ENCODE assay signal across 30 cellular contexts in the genomic region with DNA sequence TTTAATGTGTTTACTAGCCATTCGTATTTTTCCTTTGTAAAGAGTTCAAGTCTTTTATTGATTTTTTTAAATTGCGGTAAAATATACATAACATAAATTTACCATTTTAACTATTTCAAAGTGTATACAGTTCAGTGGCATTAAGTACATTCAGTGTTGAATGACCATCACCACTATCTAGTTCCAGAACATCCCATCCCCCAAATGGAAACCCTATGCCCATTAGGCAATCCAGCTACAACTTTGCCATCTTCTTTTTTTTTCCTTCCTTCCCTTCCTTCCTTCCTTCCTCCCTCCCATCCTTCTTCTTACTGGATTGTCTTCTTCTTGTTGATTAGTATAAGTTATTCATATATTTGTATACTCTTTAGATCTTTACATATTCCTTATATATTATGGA. TPM values are rescaled to one million over a fixed set of nuclear protein-coding genes. Genes with fewer than 3 reads are reported as not detected.
"Had no signal": no experiment of that assay in that cellular context is flagged by ENCODE, and none has a peak within 500 bp of the region (broad histone marks: within the 10 kb centered on the region; RNA-seq: fewer than 3 reads in every experiment).

No MANE protein-coding gene starts in this region.

- H3K36me3 Mint-ChIP-seq: natural killer cell; neural progenitor cell; stimulated activated effector memory CD8-positive, alpha-beta T cell treated with anti-CD3 and anti-CD28 coated beads, Interleukin-12 subunit alpha, Interleukin-12 subunit beta, amount 100 ng/mL, for 72 hours; stimulated activated naive B cell treated with anti-CD40 and anti-IgM and Interleukin-4, amounts not matched to agents 10 μg/mL and 1 μg/mL and 100 μg/mL, for 72 hours had no signal

- H3K4me1 ChIP-seq: parathyroid adenoma, right lobe of liver, sigmoid colon had no signal

- H3K36me3 ChIP-seq: neural progenitor cell, ovary had no signal

- H3K27ac ChIP-seq: neural progenitor cell, ovary, parathyroid adenoma, psoas muscle, right lobe of liver, sigmoid colon, stomach, thoracic aorta, thyroid gland, tibial nerve, upper lobe of left lung, vagina had no signal

- H3K27me3 ChIP-seq: neural progenitor cell, ovary, right lobe of liver, sigmoid colon, stomach, thyroid gland, tibial nerve, upper lobe of left lung, vagina had no signal

- H3K27me3 Mint-ChIP-seq: progenitor cell of endocrine pancreas; stimulated activated naive CD8-positive, alpha-beta T cell treated with anti-CD3 and anti-CD28 coated beads, Interleukin-15, Interleukin-2, amounts not matched to agents 100 ng/mL and 50 ng/mL, for 24 hours had no signal

- DNase-seq: natural killer cell; occipital lobe; ovary; psoas muscle; right lobe of liver; sigmoid colon; small intestine; stimulated activated CD4-positive, alpha-beta T cell treated with anti-CD3 and anti-CD28 coated beads, Interleukin-15, amount 100 ng/mL, for 24 hours; stimulated activated CD4-positive, alpha-beta T cell treated with anti-CD3 and anti-CD28 coated beads, Interleukin-2, amount 100 ng/mL, for 24 hours; stimulated activated CD4-positive, alpha-beta T cell treated with anti-CD3 and anti-CD28 coated beads, Interleukin-2, amount 100 ng/mL, for 48 hours; stimulated activated CD4-positive, alpha-beta T cell treated with anti-CD3 and anti-CD28 coated beads, Interleukin-4, amount 100 ng/mL, for 24 hours; stimulated activated naive B cell treated with anti-CD40 and anti-IgM and Interleukin-4, amounts not matched to agents 10 μg/mL and 1 μg/mL and 100 μg/mL, for 72 hours; stimulated activated naive CD4-positive, alpha-beta T cell treated with Interleukin-2 at 50 U/mL for 16 hours; stomach; thyroid gland; trophoblast cell; upper lobe of left lung had no signal

- H3K27ac Mint-ChIP-seq: natural killer cell; neural progenitor cell; progenitor cell of endocrine pancreas; stimulated activated effector memory CD8-positive, alpha-beta T cell treated with anti-CD3 and anti-CD28 coated beads, Interleukin-12 subunit alpha, Interleukin-12 subunit beta, amount 100 ng/mL, for 72 hours; stimulated activated naive B cell treated with anti-CD40 and anti-IgM and Interleukin-4, amounts not matched to agents 10 μg/mL and 1 μg/mL and 100 μg/mL, for 72 hours; stimulated activated naive CD8-positive, alpha-beta T cell treated with anti-CD3 and anti-CD28 coated beads, Interleukin-15, Interleukin-2, amounts not matched to agents 100 ng/mL and 50 ng/mL, for 24 hours had no signal

- H3K4me3 ChIP-seq: neural progenitor cell, ovary, psoas muscle, right lobe of liver, sigmoid colon, stomach, thoracic aorta, thyroid gland, tibial nerve, upper lobe of left lung, vagina had no signal

- H3K9me3 ChIP-seq: ovary, psoas muscle, right lobe of liver, sigmoid colon, stomach, thoracic aorta, thyroid gland, tibial nerve, upper lobe of left lung, vagina had no signal

- H3K4me1 Mint-ChIP-seq: stimulated activated effector memory CD8-positive, alpha-beta T cell treated with anti-CD3 and anti-CD28 coated beads, Interleukin-12 subunit alpha, Interleukin-12 subunit beta, amount 100 ng/mL, for 72 hours; stimulated activated naive B cell treated with anti-CD40 and anti-IgM and Interleukin-4, amounts not matched to agents 10 μg/mL and 1 μg/mL and 100 μg/mL, for 72 hours had no signal

- ATAC-seq: natural killer cell; right cardiac atrium; right lobe of liver; stimulated activated effector memory CD8-positive, alpha-beta T cell treated with anti-CD3 and anti-CD28 coated beads, Interleukin-12 subunit alpha, Interleukin-12 subunit beta, amount 100 ng/mL, for 72 hours; stimulated activated naive B cell treated with anti-CD40 and anti-IgM and Interleukin-4, amounts not matched to agents 10 μg/mL and 1 μg/mL and 100 μg/mL, for 72 hours had no signal

- H3K9me3 Mint-ChIP-seq: natural killer cell; nephron; neural progenitor cell; stimulated activated effector memory CD8-positive, alpha-beta T cell treated with anti-CD3 and anti-CD28 coated beads, Interleukin-12 subunit alpha, Interleukin-12 subunit beta, amount 100 ng/mL, for 72 hours; stimulated activated naive B cell treated with anti-CD40 and anti-IgM and Interleukin-4, amounts not matched to agents 10 μg/mL and 1 μg/mL and 100 μg/mL, for 72 hours; stimulated activated naive CD8-positive, alpha-beta T cell treated with anti-CD3 and anti-CD28 coated beads, Interleukin-15, Interleukin-2, amounts not matched to agents 100 ng/mL and 50 ng/mL, for 24 hours had no signal

- H3K4me3 Mint-ChIP-seq: natural killer cell; nephron; neural progenitor cell; stimulated activated effector memory CD8-positive, alpha-beta T cell treated with anti-CD3 and anti-CD28 coated beads, Interleukin-12 subunit alpha, Interleukin-12 subunit beta, amount 100 ng/mL, for 72 hours; stimulated activated naive B cell treated with anti-CD40 and anti-IgM and Interleukin-4, amounts not matched to agents 10 μg/mL and 1 μg/mL and 100 μg/mL, for 72 hours; stimulated activated naive CD8-positive, alpha-beta T cell treated with anti-CD3 and anti-CD28 coated beads, Interleukin-15, Interleukin-2, amounts not matched to agents 100 ng/mL and 50 ng/mL, for 24 hours had no signal

RNA-seq across cellular contexts. Expression of a gene that starts 17.4 kb away (rescaled TPM):
- total RNA-seq: natural killer cell, osteoblast, renal cortical epithelial cell, subcutaneous adipose tissue had no signal
